In genomic region chr14:23071244-23071974, GRCh38 we compare ENCODE assay signal across 8 cellular contexts. TPM values are rescaled to one million over a fixed set of nuclear protein-coding genes. Genes with fewer than 3 reads are reported as not detected.
A peak's percentile ranks its signal among the peaks of the same experiment; 100 is the strongest.
DNase-seq lines count a peak whose midpoint lies in the region; ATAC-seq, FAIRE-seq and TF ChIP-seq lines count a peak whose summit lies in the region.

No MANE protein-coding gene starts in this region.

- peak overlapping the region; percentile 46 for H3K27ac ChIP-seq in DOHH2 (ENCODE audit: low read depth, low read length)
- H3K27ac ChIP-seq in osteoblast (ENCODE audit: low read depth, low read length), result peak overlapping the region; percentile 78
- peak overlapping the region; percentile 66 to 84 (median 69) for H3K27ac ChIP-seq in thyroid gland

- ATAC-seq in GM21825 (IDR thresholded peaks at IDR 0.05; ENCODE audit: unreplicated experiment), result peak; percentile 86

- peaks cover 58% of the 10 kb centered on the region for H3K79me2 ChIP-seq in DOHH2 (ENCODE audit: control insufficient read depth, low read length)
- peaks cover 48% of the 10 kb centered on the region for H3K79me2 ChIP-seq in Loucy (ENCODE audit: insufficient read depth, low read length)
- H3K79me2 ChIP-seq in osteoblast (ENCODE audit: insufficient read depth, low read length), result peaks cover 84% of the 10 kb centered on the region

- 1 to 2% methylated on average over 14 of the region's 14 CpGs for WGBS in thyroid gland, 2 donors

- H3K27me3 ChIP-seq in DOHH2 (ENCODE audit: control insufficient read depth, low read length), result no peaks in the 10 kb centered on the region
- no peaks in the 10 kb centered on the region for H3K27me3 ChIP-seq in Loucy (ENCODE audit: insufficient read depth, low read length, poor library complexity, severe bottlenecking)
- no peaks in the 10 kb centered on the region for H3K27me3 ChIP-seq in osteoblast (ENCODE audit: insufficient read depth, low read length)
- no peaks in the 10 kb centered on the region for H3K27me3 ChIP-seq in thyroid gland

- H3K36me3 ChIP-seq in DOHH2 (ENCODE audit: control insufficient read depth, low read length) (peaks cover 81% of the 10 kb centered on the region), Loucy (ENCODE audit: insufficient read depth, low read length) (peaks cover 57% of the 10 kb centered on the region), osteoblast (ENCODE audit: insufficient read depth, low read length) (peaks cover 73% of the 10 kb centered on the region), thyroid gland (peaks cover 47 to 59% of the 10 kb centered on the region in 2 donors)

- H3K9ac ChIP-seq in Loucy (ENCODE audit: low read depth, low read length, poor library complexity, severe bottlenecking), result peak overlapping the region; percentile 96

- H3K4me2 ChIP-seq in DOHH2 (ENCODE audit: low read length) (peak overlapping the region; percentile 98), Loucy (ENCODE audit: low read depth, low read length, poor library complexity, severe bottlenecking) (peak overlapping the region; percentile 96), osteoblast (ENCODE audit: insufficient read depth, low read length) (peak overlapping the region; percentile 98)

- H3K4me3 ChIP-seq in DOHH2 (ENCODE audit: low read length), result peak overlapping the region; percentile 79
- peak overlapping the region; percentile 95 for H3K4me3 ChIP-seq in Loucy (ENCODE audit: low read length, poor library complexity, severe bottlenecking)
- peak overlapping the region; percentile 86 for H3K4me3 ChIP-seq in osteoblast (ENCODE audit: insufficient read depth, low read length)
- H3K4me3 ChIP-seq in thyroid gland (replicated peaks in 1 of 3), result peak overlapping the region; percentile 35 to 54 (median 35)

- H2AFZ ChIP-seq in Loucy (ENCODE audit: low read length) (peak overlapping the region; percentile 19), osteoblast (ENCODE audit: low read length) (peak overlapping the region; percentile 75)

- H3K9me3 ChIP-seq in DOHH2 (ENCODE audit: control insufficient read depth, insufficient read depth, low read length), result no peaks in the 10 kb centered on the region
- H3K9me3 ChIP-seq in Loucy (ENCODE audit: insufficient read depth, low read depth, low read length), result no peaks in the 10 kb centered on the region
- H3K9me3 ChIP-seq in osteoblast (ENCODE audit: low read depth, low read length), result no peaks in the 10 kb centered on the region
- H3K9me3 ChIP-seq in thyroid gland, result no peaks in the 10 kb centered on the region

- no peaks in the 10 kb centered on the region for H3K9me2 ChIP-seq in DOHH2 (replicated peaks; ENCODE audit: control insufficient read depth, low read length)
- no peaks in the 10 kb centered on the region for H3K9me2 ChIP-seq in Loucy (replicated peaks; ENCODE audit: low read depth, low read length)

- H3K4me1 ChIP-seq in DOHH2 (ENCODE audit: control insufficient read depth, low read length) (peaks cover 33% of the 10 kb centered on the region), Loucy (ENCODE audit: insufficient read depth, low read length, poor library complexity, severe bottlenecking) (peaks cover 19% of the 10 kb centered on the region), osteoblast (ENCODE audit: insufficient read depth, low read length) (peaks cover 35% of the 10 kb centered on the region), thyroid gland (peaks cover 16 to 20% of the 10 kb centered on the region in 2 donors)

- TF ChIP-seq CTCF in DOHH2 (IDR thresholded peaks at IDR 0.05; ENCODE audit: low read depth, low read length, poor library complexity, severe bottlenecking) (no peak), Loucy (conservative IDR thresholded peaks at IDR 0.05; ENCODE audit: low read length) (no peak), osteoblast (IDR thresholded peaks at IDR 0.05; ENCODE audit: extremely low read depth, low read depth, low read length) (no peak), thyroid gland (IDR thresholded peaks at IDR 0.05) (no peak)

- intact Hi-C loops in thyroid gland (cut with DNase I), result no loop called here

- FAIRE-seq in frontal cortex (lab: Jason Lieb, UNC), result no peak

- H4K20me1 ChIP-seq in DOHH2 (ENCODE audit: control insufficient read depth, insufficient read depth, low read depth, low read length) (peaks cover 18% of the 10 kb centered on the region), Loucy (ENCODE audit: insufficient read depth, low read length, poor library complexity, severe bottlenecking) (peaks cover 34% of the 10 kb centered on the region), osteoblast (ENCODE audit: insufficient read depth, low read length) (peaks cover 33% of the 10 kb centered on the region)

- TF ChIP-seq POLR2A in thyroid gland (IDR thresholded peaks at IDR 0.05), result peak in 1 of 2 donors; percentile 66

- peak; percentile 34 to 62 for DNase-seq in activated T-helper 1 cell treated with anti-CD3 and anti-CD28 coated beads, Interleukin-2, amount 50 U/mL, for 16 hours (ENCODE audit: low read depth in 1 of 2, low spot score in 1 of 2)
- DNase-seq in frontal cortex (ENCODE audit: low spot score in 2 of 2) (peak; percentile 68 to 81), osteoblast (ENCODE audit: insufficient read length, low spot score, missing footprints) (peak; percentile 96), thyroid gland (peak; percentile 89), NCI-H345 treated with DMSO at 0.1 percent for 48 hours (lab: John Stamatoyannopoulos, UW; ENCODE audit: unreplicated experiment) (no peak)

- peaks cover 13% of the 10 kb centered on the region for H3F3A ChIP-seq in DOHH2 (ENCODE audit: control insufficient read depth, insufficient read depth)
- no peaks in the 10 kb centered on the region for H3F3A ChIP-seq in Loucy (ENCODE audit: low read depth)

RNA-seq across cellular contexts. Expression of gene CDH24, which starts 14.1 kb away (rescaled TPM):
- 9.4 TPM for total RNA-seq in frontal cortex
- 3.3 and 3.5 TPM in 2 replicates for total RNA-seq in osteoblast
- 1 to 10 TPM; 2.9 to 7.8 (median 5.6) TPM for total RNA-seq in thyroid gland

RNA-seq across cellular contexts. Expression of gene ACIN1, which starts 23.5 kb away (rescaled TPM):
- total RNA-seq in frontal cortex (73.0 TPM), osteoblast (90.5 and 103 TPM in 2 replicates), thyroid gland (100 to 1,000 TPM; 143 to 195 (median 152) TPM)

RNA-seq across cellular contexts. Expression of gene C14orf119, which starts 23.9 kb away (rescaled TPM):
- total RNA-seq in frontal cortex, result 22.0 TPM
- total RNA-seq in osteoblast, result 41.5 and 43.1 TPM in 2 replicates
- total RNA-seq in thyroid gland, result 10 to 100 TPM; 21.3 to 37.1 (median 28.9) TPM

RNA-seq across cellular contexts. Expression of gene PSMB11, which starts 29.4 kb away (rescaled TPM):
- total RNA-seq in frontal cortex (under 0.01 TPM), osteoblast (not detected in 2 replicates), thyroid gland (not detected)

RNA-seq across cellular contexts. Expression of gene CIROP, which starts 33.4 kb away (rescaled TPM):
- total RNA-seq in frontal cortex (not detected), osteoblast (under 0.01 TPM in 1 of 2 replicates, not detected in the other), thyroid gland (under 1 TPM in 1 of 4 donors, not detected in 3; 0.11 TPM)

Comparison
In these comparisons a context has a peak if more than half of its experiments do, and no peak if none do; other contexts are left out.
1. H3K4me3 ChIP-seq: peak in every context shown above with its lines; median percentile 95 in Loucy; 86 in osteoblast; 79 in DOHH2; 35 in thyroid gland.